Comparison of ENCODE assay signal across 20 cellular contexts in the genomic region with DNA sequence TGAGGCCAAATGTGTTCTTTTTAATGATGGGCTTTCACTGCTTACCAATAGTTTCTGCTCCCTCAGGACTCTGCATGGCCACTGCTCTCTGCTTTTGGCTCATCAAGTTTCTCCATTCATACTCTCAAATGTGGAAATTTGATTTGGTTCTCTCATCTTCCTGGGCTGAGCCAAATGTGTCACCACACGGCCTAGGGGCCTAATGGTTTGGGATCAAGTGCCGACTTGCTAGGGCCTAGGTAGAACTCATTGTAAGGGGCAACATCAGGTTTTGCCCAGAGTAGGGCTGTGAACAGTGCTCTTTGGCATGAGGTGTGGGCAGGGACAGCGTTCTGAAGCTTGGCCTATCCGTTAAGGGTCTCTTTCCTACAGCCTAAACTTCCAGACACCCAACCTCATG. TPM values are rescaled to one million over a fixed set of nuclear protein-coding genes. Genes with fewer than 3 reads are reported as not detected.
"Had no signal": no experiment of that assay in that cellular context is flagged by ENCODE, and none has a peak within 500 bp of the region (broad histone marks: within the 10 kb centered on the region; RNA-seq: fewer than 3 reads in every experiment).

No MANE protein-coding gene starts in this region.

- H3K27me3 ChIP-seq: gastroesophageal sphincter, heart left ventricle, left lung, neutrophil, pancreas, sigmoid colon had no signal

- H3K27ac Mint-ChIP-seq: activated CD4-positive, alpha-beta T cell treated with anti-CD3 and anti-CD28 coated beads, Interleukin-2, amount 10 ng/mL, durations not matched to agents 24 days and 14 days; activated naive CD8-positive, alpha-beta T cell treated with anti-CD3 and anti-CD28 coated beads, Interleukin-2, amount 10 ng/mL, durations not matched to agents 7 days and 5 days; activated T-helper 1 cell treated with anti-CD3 and anti-CD28 coated beads, Interleukin-12 subunit alpha, Interleukin-12 subunit beta, Interleukin-2, Interleukin-4 antibody, amounts not matched to agents 30 ng/mL and 10 ng/mL and 1 ng/mL, durations not matched to agents 14 hours and 24 hours and 36 hours; effector memory CD8-positive, alpha-beta T cell had no signal

- H3K4me3 Mint-ChIP-seq: activated CD4-positive, alpha-beta T cell treated with anti-CD3 and anti-CD28 coated beads, Interleukin-2, amount 10 ng/mL, durations not matched to agents 24 days and 14 days; activated naive CD8-positive, alpha-beta T cell treated with anti-CD3 and anti-CD28 coated beads, Interleukin-2, amount 10 ng/mL, durations not matched to agents 7 days and 5 days; activated T-helper 1 cell treated with anti-CD3 and anti-CD28 coated beads, Interleukin-12 subunit alpha, Interleukin-12 subunit beta, Interleukin-2, Interleukin-4 antibody, amounts not matched to agents 30 ng/mL and 10 ng/mL and 1 ng/mL, durations not matched to agents 14 hours and 24 hours and 36 hours; effector memory CD8-positive, alpha-beta T cell; naive thymus-derived CD4-positive, alpha-beta T cell had no signal

- ATAC-seq: effector memory CD8-positive, alpha-beta T cell; gastroesophageal sphincter; heart left ventricle; left lung; naive thymus-derived CD4-positive, alpha-beta T cell; pancreas had no signal

- H3K9me3 ChIP-seq: gastroesophageal sphincter, heart left ventricle, left lung, neutrophil, pancreas, sigmoid colon had no signal

- DNase-seq: activated CD4-positive, alpha-beta T cell treated with anti-CD3 and anti-CD28 coated beads, Interleukin-2, amount 10 ng/mL, durations not matched to agents 24 days and 14 days; activated CD4-positive, CD25-positive, alpha-beta regulatory T cell; activated naive CD8-positive, alpha-beta T cell treated with anti-CD3 and anti-CD28 coated beads, Interleukin-2, amount 10 ng/mL, durations not matched to agents 7 days and 5 days; amygdala; caudate nucleus; effector memory CD8-positive, alpha-beta T cell; heart left ventricle; left lung; mesenchymal stem cell; naive thymus-derived CD4-positive, alpha-beta T cell; pancreas; sigmoid colon; stimulated activated naive CD4-positive, alpha-beta T cell; T1000 had no signal

- H3K36me3 ChIP-seq: heart left ventricle, left lung, pancreas, sigmoid colon had no signal

- H3K9me3 Mint-ChIP-seq: activated CD4-positive, alpha-beta T cell treated with anti-CD3 and anti-CD28 coated beads, Interleukin-2, amount 10 ng/mL, durations not matched to agents 24 days and 14 days; activated naive CD8-positive, alpha-beta T cell treated with anti-CD3 and anti-CD28 coated beads, Interleukin-2, amount 10 ng/mL, durations not matched to agents 7 days and 5 days; activated T-helper 1 cell treated with anti-CD3 and anti-CD28 coated beads, Interleukin-12 subunit alpha, Interleukin-12 subunit beta, Interleukin-2, Interleukin-4 antibody, amounts not matched to agents 30 ng/mL and 10 ng/mL and 1 ng/mL, durations not matched to agents 14 hours and 24 hours and 36 hours; effector memory CD8-positive, alpha-beta T cell; naive thymus-derived CD4-positive, alpha-beta T cell had no signal

- H3K27me3 Mint-ChIP-seq: activated CD4-positive, alpha-beta T cell treated with anti-CD3 and anti-CD28 coated beads, Interleukin-2, amount 10 ng/mL, durations not matched to agents 24 days and 14 days; activated naive CD8-positive, alpha-beta T cell treated with anti-CD3 and anti-CD28 coated beads, Interleukin-2, amount 10 ng/mL, durations not matched to agents 7 days and 5 days; effector memory CD8-positive, alpha-beta T cell; naive thymus-derived CD4-positive, alpha-beta T cell had no signal

- H3K27ac ChIP-seq: gastroesophageal sphincter, heart left ventricle, left lung, neutrophil, pancreas, sigmoid colon had no signal

- H3K4me3 ChIP-seq: gastroesophageal sphincter, heart left ventricle, left lung, pancreas, sigmoid colon had no signal

RNA-seq across cellular contexts. Expression of gene GUCA1A, which starts 48.4 kb away (rescaled TPM):
- total RNA-seq: activated CD4-positive, alpha-beta T cell treated with anti-CD3 and anti-CD28 coated beads, Interleukin-2, amount 10 ng/mL, durations not matched to agents 24 days and 14 days; activated naive CD8-positive, alpha-beta T cell treated with anti-CD3 and anti-CD28 coated beads, Interleukin-2, amount 10 ng/mL, durations not matched to agents 7 days and 5 days; activated T-helper 1 cell treated with anti-CD3 and anti-CD28 coated beads, Interleukin-12 subunit alpha, Interleukin-12 subunit beta, Interleukin-2, Interleukin-4 antibody, amounts not matched to agents 30 ng/mL and 10 ng/mL and 1 ng/mL, durations not matched to agents 14 hours and 24 hours and 36 hours; dermis microvascular lymphatic vessel endothelial cell; mucosa of gallbladder; naive thymus-derived CD4-positive, alpha-beta T cell; T-helper 1 cell treated with Interleukin-12 subunit alpha and Interleukin-12 subunit beta and Interleukin-4 antibody, amounts not matched to agents 30 ng/mL and 1 ng/mL, for 36 hours had no signal
- polyA plus RNA-seq: heart left ventricle; naive thymus-derived CD4-positive, alpha-beta T cell; pancreas had no signal
